ENCODE assay signal across 1 cellular context in the genomic region with DNA sequence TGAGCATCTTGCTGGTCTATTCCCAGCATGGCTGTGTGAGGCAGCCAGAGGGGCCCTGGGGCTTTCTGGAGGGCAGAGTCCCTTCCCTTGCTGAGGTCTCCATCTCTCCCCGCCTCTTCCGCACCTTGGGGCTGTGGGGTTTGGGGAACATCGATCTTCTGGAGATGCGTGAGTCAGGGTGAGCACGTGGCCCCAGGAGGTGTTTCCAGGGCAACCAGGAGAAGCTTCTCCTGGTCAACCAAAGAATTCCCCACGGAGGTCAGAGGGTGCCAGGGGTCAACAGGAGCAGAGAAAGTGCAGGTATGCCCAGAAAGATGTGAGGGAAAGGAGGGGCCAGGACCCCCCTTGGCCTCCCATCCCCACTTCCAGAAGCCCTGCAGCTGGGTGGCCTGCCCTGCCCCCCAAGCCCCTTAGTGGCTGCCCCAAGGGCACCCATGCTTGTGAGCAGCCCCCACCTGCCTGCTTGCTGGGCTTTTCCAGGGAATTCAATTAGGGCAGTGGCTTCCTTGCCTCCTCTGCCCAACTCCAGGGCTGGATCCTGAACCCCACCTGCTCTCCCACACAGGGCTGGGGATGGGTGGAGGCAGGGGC.
TF ChIP-seq lines count a peak whose summit lies in the region.

No MANE protein-coding gene starts in this region.

TF ChIP-seq in HepG2, 621 proteins besides CTCF, POLR2A, EP300 and RAD21:
- no peak for TF ChIP-seq ZSCAN30 (CRISPR knock-in tag; IDR thresholded peaks at IDR 0.05)
- TF ChIP-seq NCOA5 (CRISPR knock-in tag; IDR thresholded peaks at IDR 0.05): no peak
- no peak for TF ChIP-seq HOXA5 (CRISPR knock-in tag; IDR thresholded peaks at IDR 0.05)
